Comparison of ENCODE assay signal across 8 cellular contexts in genomic region chr11:65572356-65573043, GRCh38. TPM values are rescaled to one million over a fixed set of nuclear protein-coding genes. Genes with fewer than 3 reads are reported as not detected.
DNase-seq lines count a peak whose midpoint lies in the region; ATAC-seq and TF ChIP-seq lines count a peak whose summit lies in the region.

TSS of gene FAM89B (plus strand) at chr11:65572538. CDS start at chr11:65572670, 132 bp downstream.

- H3K9me3 ChIP-seq in T-helper 17 cell (ENCODE audit: control insufficient read depth, low read length, poor library complexity, severe bottlenecking) = no peaks in the 10 kb centered on the region
- H3K9me3 ChIP-seq in adrenal gland (replicated peaks in 1 of 3) = no peaks in the 10 kb centered on the region
- H3K9me3 ChIP-seq in tibial nerve = no peaks in the 10 kb centered on the region

- H3K4me3 ChIP-seq in adrenal gland (peak within 1 kb of the TSS in 2 of 4 donors; percentile 19 to 63), tibial nerve (peak within 1 kb of the TSS; percentile 60 to 88 (median 71))

- TF ChIP-seq POLR2A in adrenal gland (IDR thresholded peaks at IDR 0.05) (peak; percentile 63 to 66), tibial nerve (IDR thresholded peaks at IDR 0.05) (peak in 1 of 2 donors; percentile 74)

- no peaks in the 10 kb centered on the region for H3K27me3 ChIP-seq in adrenal gland
- no peaks in the 10 kb centered on the region for H3K27me3 ChIP-seq in tibial nerve

- no peaks in the 10 kb centered on the region for H3K27me3 Mint-ChIP-seq in T-helper 17 cell

- H3K27ac Mint-ChIP-seq in T-helper 17 cell = peak within 1 kb of the TSS; percentile 99

- intact Hi-C loops in adrenal gland (cut with DNase I) (loop anchor here in 1 of 2 donors (5.0 kb wide), 1 partner anchor 40 kb away; the partner anchor contains the start of gene MAP3K11), cardiac septum (cut with DNase I) (loop anchor here (2.0 kb wide), 2 partner anchors 14 to 32 kb away; partner anchors contain the start of gene LTBP3)

- peak within 1 kb of the TSS; percentile 99 for H3K4me3 Mint-ChIP-seq in T-helper 17 cell

- H3K36me3 ChIP-seq in adrenal gland (replicated peaks in 1 of 2) (peaks cover 0 to 3% of the 10 kb centered on the region in 2 donors), tibial nerve (no peaks in the 10 kb centered on the region)

- H3K36me3 Mint-ChIP-seq in T-helper 17 cell (ENCODE audit: low read depth) = peaks cover 2% of the 10 kb centered on the region

- peaks cover 51 to 72% of the 10 kb centered on the region in 2 donors for H3K4me1 ChIP-seq in adrenal gland (replicated peaks in 1 of 2)
- H3K4me1 ChIP-seq in tibial nerve = peaks cover 0 to 80% (median 68%) of the 10 kb centered on the region in 4 donors

- peak; percentile 88 for DNase-seq in EL
- DNase-seq in NAMALWA (ENCODE audit: low spot score) = peak; percentile 89
- peak; percentile 77 to 84 (median 80) for DNase-seq in T-helper 17 cell
- peak; percentile 92 to 96 (median 93) for DNase-seq in adrenal gland
- DNase-seq in cardiac septum (ENCODE audit: low spot score) = peak; percentile 95
- peak; percentile 84 for DNase-seq in pons (ENCODE audit: low spot score)
- peak; percentile 92 to 94 for DNase-seq in tibial nerve (ENCODE audit: low spot score in 2 of 2)

- H3K27ac ChIP-seq in adrenal gland (peak within 1 kb of the TSS; percentile 9 to 97 (median 71)), tibial nerve (peak within 1 kb of the TSS; percentile 68 to 95 (median 94))

- TF ChIP-seq CTCF in adrenal gland (IDR thresholded peaks at IDR 0.05) (peak in 1 of 6 experiments; percentile 14), tibial nerve (IDR thresholded peaks at IDR 0.05) (peak in 1 of 5 experiments; percentile 28)

- ATAC-seq in T-helper 17 cell (peak; percentile 34), GM19035 (IDR thresholded peaks at IDR 0.05; ENCODE audit: unreplicated experiment) (no peak)

- TF ChIP-seq EP300 in tibial nerve (IDR thresholded peaks at IDR 0.05) = peak in 1 of 2 donors; percentile 70

- 0% methylated on average over 10 to 86 of the region's 86 CpGs for WGBS in adrenal gland, 4 donors
- WGBS in tibial nerve, 2 donors = 0 to 1% methylated on average over 28 to 30 of the region's 86 CpGs

- H3K4me1 Mint-ChIP-seq in T-helper 17 cell = peaks cover 57% of the 10 kb centered on the region

RNA-seq across cellular contexts. Expression of gene FAM89B, which starts in this region (rescaled TPM):
- total RNA-seq in T-helper 17 cell (10 to 100 TPM; 41.2 to 44.4 TPM), adrenal gland (10 to 100 TPM; 28.1 to 77.1 (median 46.7) TPM), cardiac septum (47.4 TPM), tibial nerve (10 to 100 TPM; 40.8 to 55.3 (median 44.6) TPM)
- polyA plus RNA-seq in adrenal gland = 10 to 100 TPM in 2 of 3 donors, 1 to 10 TPM in 1; 7.0 to 64.4 (median 50.1) TPM
